In genomic region chr1:207815466-207815865, GRCh38 we compare ENCODE assay signal across 14 cellular contexts.
A peak's percentile ranks its signal among the peaks of the same experiment; 100 is the strongest.
DNase-seq lines count a peak whose midpoint lies in the region; ATAC-seq and TF ChIP-seq lines count a peak whose summit lies in the region.
"Had no signal": no experiment of that assay in that cellular context is flagged by ENCODE, and none has a peak within 500 bp of the region (broad histone marks: within the 10 kb centered on the region; RNA-seq: fewer than 3 reads in every experiment).

No MANE protein-coding gene starts in this region.

- H3K27ac ChIP-seq in heart left ventricle = peak overlapping the region in 11 of 12 donors; percentile 56 to 98 (median 81)
- H3K27ac ChIP-seq in muscle layer of duodenum (ENCODE audit: low read length) = peak overlapping the region; percentile 36
- peak overlapping the region in 3 of 4 donors; percentile 49 to 81 (median 56) for H3K27ac ChIP-seq in transverse colon
- peak overlapping the region in 1 of 2 donors; percentile 66 for H3K27ac ChIP-seq in left lung

- in situ Hi-C loops in transverse colon (cut with MboI; ENCODE audit: low pct_ligation_motif_present in 1 of 4, low pct_unique_long_range_greater_than_20kb in 1 of 4, low sequenced_read_pairs in 3 of 4) = no loop called here

- ATAC-seq in heart left ventricle (peak in 1 of 4 donors; percentile 1), Right ventricle myocardium inferior (no peak), left lung (no peak), GM19463 (IDR thresholded peaks at IDR 0.05; ENCODE audit: unreplicated experiment) (no peak)
- no peak for ATAC-seq in activated naive CD8-positive, alpha-beta T cell treated with anti-CD3 and anti-CD28 coated beads, Interleukin-2, amount 10 ng/mL, durations not matched to agents 7 days and 5 days (ENCODE audit: low read depth)

- peaks cover 25% of the 10 kb centered on the region for H3K4me1 Mint-ChIP-seq in activated naive CD8-positive, alpha-beta T cell treated with anti-CD3 and anti-CD28 coated beads, Interleukin-2, amount 10 ng/mL, durations not matched to agents 7 days and 5 days
- H3K4me1 Mint-ChIP-seq: neural crest cell had no signal

- H3K9me3 ChIP-seq in heart left ventricle (no peaks in the 10 kb centered on the region), muscle layer of duodenum (ENCODE audit: control insufficient read depth in 1 of 2, low read length in 2 of 2) (no peaks in the 10 kb centered on the region), transverse colon (no peaks in the 10 kb centered on the region), left lung (no peaks in the 10 kb centered on the region)

- H3K4me1 ChIP-seq in heart left ventricle (peaks cover 32 to 98% (median 95%) of the 10 kb centered on the region in 12 donors), muscle layer of duodenum (ENCODE audit: control insufficient read depth in 1 of 2, insufficient read depth in 2 of 2, low read length in 2 of 2) (peaks cover 65 to 97% of the 10 kb centered on the region in 2 donors), transverse colon (peaks cover 66 to 96% (median 86%) of the 10 kb centered on the region in 4 donors), left lung (peaks cover 12 to 97% of the 10 kb centered on the region in 2 donors)

- H3K9me3 Mint-ChIP-seq in activated naive CD8-positive, alpha-beta T cell treated with anti-CD3 and anti-CD28 coated beads, Interleukin-2, amount 10 ng/mL, durations not matched to agents 7 days and 5 days = no peaks in the 10 kb centered on the region
- H3K9me3 Mint-ChIP-seq: neural crest cell had no signal

- H3K4me3 ChIP-seq in heart left ventricle (peak overlapping the region in 7 of 12 donors; percentile 1 to 35 (median 11)), muscle layer of duodenum (ENCODE audit: low read depth in 1 of 2, low read length in 2 of 2) (peak overlapping the region in 1 of 2 donors; percentile 13), transverse colon (no peak overlapping the region), left lung (no peak overlapping the region)

- no peaks in the 10 kb centered on the region for H3K27me3 Mint-ChIP-seq in activated naive CD8-positive, alpha-beta T cell treated with anti-CD3 and anti-CD28 coated beads, Interleukin-2, amount 10 ng/mL, durations not matched to agents 7 days and 5 days

- TF ChIP-seq POLR2A in heart left ventricle (IDR thresholded peaks at IDR 0.05) = no peak
- TF ChIP-seq POLR2A in transverse colon (IDR thresholded peaks at IDR 0.05) = no peak

- WGBS in heart left ventricle, 4 donors = 47 to 67% (median 57%) methylated on average over 8 of the region's 8 CpGs
- WGBS in transverse colon (ENCODE audit: low coverage in 1 of 2), 2 donors = 74 to 81% methylated on average over 6 to 8 of the region's 8 CpGs

- no peak for TF ChIP-seq EP300 in transverse colon (IDR thresholded peaks at IDR 0.05; ENCODE audit: low read depth)

- intact Hi-C loops in heart left ventricle (cut with DNase I) (loop anchor here in 1 of 10 donors (10.0 kb wide), 1 partner anchor 169 kb away; no protein-coding TSS in a partner anchor), Right ventricle myocardium inferior (cut with DNase I) (loop anchor here (10.0 kb wide), 1 partner anchor 1121 kb away; no protein-coding TSS in a partner anchor), transverse colon (cut with DNase I; ENCODE audit: low total_unique reads) (no loop called here), left lung (cut with DNase I) (no loop called here)

- peaks cover 23% of the 10 kb centered on the region for H3K36me3 Mint-ChIP-seq in activated naive CD8-positive, alpha-beta T cell treated with anti-CD3 and anti-CD28 coated beads, Interleukin-2, amount 10 ng/mL, durations not matched to agents 7 days and 5 days

- DNase-seq in heart left ventricle (peak in 1 of 5 donors; percentile 21), Right ventricle myocardium inferior (ENCODE audit: missing footprints) (no peak), transverse colon (no peak), left lung (no peak), NCI-H2227 treated with DMSO at 0.1 percent for 48 hours (lab: John Stamatoyannopoulos, UW) (no peak)
- DNase-seq in activated naive CD8-positive, alpha-beta T cell treated with anti-CD3 and anti-CD28 coated beads, Interleukin-2, amount 10 ng/mL, durations not matched to agents 7 days and 5 days = no peak
- DNase-seq: activated effector memory CD4-positive, alpha-beta T cell treated with Interleukin-2 at 50 U/mL for 16 hours; AML-193; NCI-H1694; SHP77; stimulated activated CD4-positive, alpha-beta T cell treated with anti-CD3 and anti-CD28 coated beads, Interleukin-12 subunit alpha, Interleukin-12 subunit beta, amount 100 ng/mL, for 4 hours had no signal

- no peaks in the 10 kb centered on the region for H3K27me3 ChIP-seq in heart left ventricle
- H3K27me3 ChIP-seq in muscle layer of duodenum (ENCODE audit: low read depth, low read length) = no peaks in the 10 kb centered on the region
- H3K27me3 ChIP-seq in transverse colon = no peaks in the 10 kb centered on the region
- no peaks in the 10 kb centered on the region for H3K27me3 ChIP-seq in left lung

- POLR2A ChIA-PET in activated naive CD8-positive, alpha-beta T cell treated with anti-CD3 and anti-CD28 coated beads, Interleukin-2, amount 10 ng/mL, durations not matched to agents 7 days and 5 days (lab: Charles Lee) = no interaction called here

- TF ChIP-seq CTCF in heart left ventricle (IDR thresholded peaks at IDR 0.05) (no peak), transverse colon (IDR thresholded peaks at IDR 0.05) (no peak), left lung (IDR thresholded peaks at IDR 0.05) (no peak)

- peak overlapping the region; percentile 32 for H3K27ac Mint-ChIP-seq in activated naive CD8-positive, alpha-beta T cell treated with anti-CD3 and anti-CD28 coated beads, Interleukin-2, amount 10 ng/mL, durations not matched to agents 7 days and 5 days

- no peak overlapping the region for H3K4me3 Mint-ChIP-seq in activated naive CD8-positive, alpha-beta T cell treated with anti-CD3 and anti-CD28 coated beads, Interleukin-2, amount 10 ng/mL, durations not matched to agents 7 days and 5 days
- H3K4me3 Mint-ChIP-seq: neural crest cell had no signal

- H3K36me3 ChIP-seq in heart left ventricle = peaks cover 0 to 96% (median 84%) of the 10 kb centered on the region in 9 donors
- H3K36me3 ChIP-seq in muscle layer of duodenum (ENCODE audit: control insufficient read depth in 1 of 2, insufficient read depth in 2 of 2, low read length in 2 of 2) = peaks cover 73 to 74% of the 10 kb centered on the region in 2 donors
- peaks cover 0 to 57% (median 23%) of the 10 kb centered on the region in 4 donors for H3K36me3 ChIP-seq in transverse colon
- peaks cover 0 to 82% of the 10 kb centered on the region in 2 donors for H3K36me3 ChIP-seq in left lung

Comparison
In these comparisons a context has a peak if more than half of its experiments do, and no peak if none do; other contexts are left out.
1. H3K4me3 ChIP-seq: peak in heart left ventricle (7 of 12); none in transverse colon (0 of 4) and left lung (0 of 2).